10 cellular contexts compared by ENCODE assay signal in genomic region chr2:218745559-218746469, GRCh38. TPM values are rescaled to one million over a fixed set of nuclear protein-coding genes. Genes with fewer than 3 reads are reported as not detected.
DNase-seq lines count a peak whose midpoint lies in the region; TF ChIP-seq lines count a peak whose summit lies in the region.
"Had no signal": no experiment of that assay in that cellular context is flagged by ENCODE, and none has a peak within 500 bp of the region (broad histone marks: within the 10 kb centered on the region; RNA-seq: fewer than 3 reads in every experiment).

No MANE protein-coding gene starts in this region.

- DNase-seq in activated CD8-positive, alpha-beta memory T cell treated with anti-CD3 and anti-CD28 coated beads for 24 hours, result peak; percentile 37
- no peak for DNase-seq in activated CD8-positive, alpha-beta memory T cell treated with anti-CD3 and anti-CD28 coated beads, Interleukin-2, amount 50 U/mL, for 48 hours
- DNase-seq in medulla oblongata (ENCODE audit: extremely low spot score), result peak; percentile 99
- DNase-seq in tibial nerve (ENCODE audit: low spot score in 2 of 2), result peak; percentile 65 to 76
- no peak for DNase-seq in stimulated activated CD4-positive, alpha-beta T cell treated with anti-CD3 and anti-CD28 coated beads, Interleukin-1b, Interleukin-23, amount 100 ng/mL, for 48 hours
- no peak for DNase-seq in ureter (ENCODE audit: low spot score)
- no peak for DNase-seq in NCI-H774 (lab: John Stamatoyannopoulos, UW)
- DNase-seq: ACHN had no signal

- H3K36me3 ChIP-seq in ectodermal cell (ENCODE audit: control insufficient read depth, insufficient read depth, low read length) (peaks cover 44% of the 10 kb centered on the region), tibial nerve (peaks cover 0 to 78% (median 18%) of the 10 kb centered on the region in 3 donors)

- H3K9me3 ChIP-seq in ectodermal cell (ENCODE audit: control insufficient read depth, low read length), result no peaks in the 10 kb centered on the region
- no peaks in the 10 kb centered on the region for H3K9me3 ChIP-seq in tibial nerve
- H3K9me3 ChIP-seq: SJSA1 had no signal

- no peaks in the 10 kb centered on the region for H3K27me3 ChIP-seq in ectodermal cell (ENCODE audit: control insufficient read depth, insufficient read depth, low read length, poor library complexity, severe bottlenecking)
- H3K27me3 ChIP-seq in tibial nerve, result no peaks in the 10 kb centered on the region
- H3K27me3 ChIP-seq: SJSA1 had no signal

- no peak overlapping the region for H3K4me3 ChIP-seq in ectodermal cell (ENCODE audit: insufficient read depth, low read depth, low read length)
- H3K4me3 ChIP-seq in tibial nerve, result no peak overlapping the region
- H3K4me3 ChIP-seq: SJSA1 had no signal

- H3K4me1 ChIP-seq in ectodermal cell (ENCODE audit: control insufficient read depth, insufficient read depth, low read length) (no peaks in the 10 kb centered on the region), tibial nerve (peaks cover 0 to 44% (median 19%) of the 10 kb centered on the region in 4 donors)
- H3K4me1 ChIP-seq: SJSA1 had no signal

- peak overlapping the region; percentile 61 for H3K27ac ChIP-seq in ectodermal cell (ENCODE audit: insufficient read depth, low read depth, low read length, poor library complexity, severe bottlenecking)
- H3K27ac ChIP-seq in tibial nerve, result peak overlapping the region; percentile 75 to 92 (median 84)
- H3K27ac ChIP-seq: SJSA1 had no signal

- WGBS in ectodermal cell, 2 experiments, result 95% methylated on average over 10 of the region's 10 CpGs
- 38 to 48% methylated on average over 10 of the region's 10 CpGs for whole genome bisulfite sequencing in tibial nerve, 2 donors

- TF ChIP-seq CTCF in tibial nerve (IDR thresholded peaks at IDR 0.05), result no peak

- TF ChIP-seq EP300 in tibial nerve (IDR thresholded peaks at IDR 0.05), result peak; percentile 35 to 82

- TF ChIP-seq POLR2A in tibial nerve (IDR thresholded peaks at IDR 0.05), result peak in 1 of 2 donors; percentile 39

RNA-seq across cellular contexts. Expression of gene TTLL4, which starts 35.2 kb away (rescaled TPM):
- 72.5 TPM for polyA plus RNA-seq in ectodermal cell (2013, experiment 1 of 4)
- 81.6 TPM for polyA plus RNA-seq in ectodermal cell (2013, experiment 2 of 4)
- polyA plus RNA-seq in ectodermal cell (2013, experiment 3 of 4), result 67.2 TPM
- polyA plus RNA-seq in ectodermal cell (2013, experiment 4 of 4), result 59.8 TPM
- 10 to 100 TPM; 15.3 to 49.6 (median 38.4) TPM for total RNA-seq in tibial nerve
- 39.1 TPM for total RNA-seq in ureter

RNA-seq across cellular contexts. Expression of gene CYP27A1, which starts 36.1 kb away (rescaled TPM):
- polyA plus RNA-seq in ectodermal cell (2013, experiment 1 of 4), result 3.6 TPM
- polyA plus RNA-seq in ectodermal cell (2013, experiment 2 of 4), result 2.0 TPM
- 2.1 TPM for polyA plus RNA-seq in ectodermal cell (2013, experiment 3 of 4)
- 2.3 TPM for polyA plus RNA-seq in ectodermal cell (2013, experiment 4 of 4)
- 10 to 100 TPM; 57.6 to 92.4 (median 78.9) TPM for total RNA-seq in tibial nerve
- 16.4 TPM for total RNA-seq in ureter

Comparison
In these comparisons a context has a peak if more than half of its experiments do, and no peak if none do; other contexts are left out.
1. DNase-seq: peak in activated CD8-positive, alpha-beta memory T cell treated with anti-CD3 and anti-CD28 coated beads for 24 hours (single experiment), medulla oblongata (single experiment) and tibial nerve (2 of 2); none in activated CD8-positive, alpha-beta memory T cell treated with anti-CD3 and anti-CD28 coated beads, Interleukin-2, amount 50 U/mL, for 48 hours (single experiment), stimulated activated CD4-positive, alpha-beta T cell treated with anti-CD3 and anti-CD28 coated beads, Interleukin-1b, Interleukin-23, amount 100 ng/mL, for 48 hours (single experiment), ureter (single experiment) and NCI-H774 (single experiment).